Comparison of ENCODE assay signal across 25 cellular contexts in genomic region chr11:115158053-115158452, GRCh38.
"Had no signal": no experiment of that assay in that cellular context is flagged by ENCODE, and none has a peak within 500 bp of the region (broad histone marks: within the 10 kb centered on the region; RNA-seq: fewer than 3 reads in every experiment).

No MANE protein-coding gene starts in this region.

- H3K36me3 ChIP-seq: esophagus muscularis mucosa, gastroesophageal sphincter, heart left ventricle, left lung had no signal

- H3K27me3 ChIP-seq: foreskin keratinocyte had no signal

- H3K4me3 ChIP-seq: coronary artery, dorsolateral prefrontal cortex, esophagus muscularis mucosa, gastroesophageal sphincter, heart left ventricle, hepatocyte, left lung, lung, mucosa of descending colon had no signal

- ATAC-seq: effector memory CD8-positive, alpha-beta T cell; foreskin keratinocyte; gastroesophageal sphincter; heart left ventricle; left cardiac atrium; left lung; left ventricle myocardium superior; mucosa of descending colon had no signal

- H3K4me3 Mint-ChIP-seq: effector memory CD8-positive, alpha-beta T cell; immature natural killer cell; memory B cell; mesothelial cell of epicardium had no signal

- H2AFZ ChIP-seq: hepatocyte had no signal

- H3K4me1 ChIP-seq: esophagus muscularis mucosa, gastroesophageal sphincter, heart left ventricle, left lung had no signal

- H3K27ac ChIP-seq: coronary artery, dorsolateral prefrontal cortex, esophagus muscularis mucosa, foreskin keratinocyte, gastroesophageal sphincter, heart left ventricle, hepatocyte, left lung had no signal

- H3K27ac Mint-ChIP-seq: immature natural killer cell, memory B cell, mesothelial cell of epicardium had no signal

- H3K79me2 ChIP-seq: hepatocyte had no signal

- DNase-seq: dermis blood vessel endothelial cell; effector CD4-positive, alpha-beta T cell; effector memory CD8-positive, alpha-beta T cell; foreskin keratinocyte; heart left ventricle; hypothalamus; immature natural killer cell; islet precursor cell; left cardiac atrium; left lung; left ventricle myocardium superior; mammary epithelial cell; mesendoderm; mucosa of descending colon had no signal

- H3K4me1 Mint-ChIP-seq: immature natural killer cell, memory B cell had no signal

- H3K9me3 ChIP-seq: esophagus muscularis mucosa, gastroesophageal sphincter, heart left ventricle, left lung, mucosa of descending colon had no signal

- FAIRE-seq: colon, endothelial cell of umbilical vein, frontal cortex had no signal

- H3K36me3 Mint-ChIP-seq: immature natural killer cell, memory B cell, mesothelial cell of epicardium had no signal

- H3K4me2 ChIP-seq: hepatocyte had no signal

- H3K9me3 Mint-ChIP-seq: effector memory CD8-positive, alpha-beta T cell; memory B cell; mesothelial cell of epicardium had no signal
